22 cellular contexts compared by ENCODE assay signal in the genomic region with DNA sequence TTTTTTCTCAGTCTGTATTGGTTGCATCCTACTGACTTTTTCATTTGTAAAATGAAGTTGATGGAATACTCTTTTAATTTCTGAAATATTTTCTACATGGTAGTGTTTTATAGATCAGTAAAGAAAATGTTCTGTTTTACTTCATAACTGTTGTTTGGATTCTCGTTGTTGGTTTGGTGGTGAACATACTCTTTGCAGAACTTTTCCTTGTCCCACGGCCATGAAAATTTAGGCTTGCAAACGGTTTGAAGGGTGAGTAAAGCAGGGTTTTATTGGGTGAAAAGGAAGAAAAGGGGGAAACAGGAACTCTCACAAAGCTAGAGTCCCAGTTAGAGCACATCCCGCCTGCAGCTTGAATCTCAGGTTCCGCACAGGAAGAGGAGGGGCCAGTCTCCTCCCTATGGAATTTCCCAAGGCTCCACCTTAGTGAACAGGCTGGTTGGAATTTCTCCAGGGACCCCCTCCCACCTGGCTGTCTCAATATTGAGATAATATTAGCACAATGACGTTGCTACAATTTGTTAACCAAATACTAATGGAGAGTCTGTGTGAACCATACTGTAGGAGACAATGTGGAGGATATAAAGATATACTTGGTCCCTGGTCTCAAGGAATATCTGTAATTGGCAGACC. TPM values are rescaled to one million over a fixed set of nuclear protein-coding genes. Genes with fewer than 3 reads are reported as not detected.
DNase-seq lines count a peak whose midpoint lies in the region; ATAC-seq and TF ChIP-seq lines count a peak whose summit lies in the region.
"Had no signal": no experiment of that assay in that cellular context is flagged by ENCODE, and none has a peak within 500 bp of the region (broad histone marks: within the 10 kb centered on the region; RNA-seq: fewer than 3 reads in every experiment).

No MANE protein-coding gene starts in this region.

- H3K27ac ChIP-seq in HEK293 (ENCODE audit: extremely low read depth, low read depth, low read length) (no peak overlapping the region), neutrophil (peak overlapping the region; percentile 16)
- H3K27ac ChIP-seq: sigmoid colon, SJCRH30, transverse colon had no signal

- no peaks in the 10 kb centered on the region for H3K4me1 ChIP-seq in HEK293 (ENCODE audit: control insufficient read depth, insufficient read depth, low read length)
- peaks cover 28 to 42% of the 10 kb centered on the region in 2 experiments for H3K4me1 ChIP-seq in neutrophil (ENCODE audit: control insufficient read depth in 1 of 2, insufficient read depth in 1 of 2, low read depth in 1 of 2, low read length in 1 of 2)
- H3K4me1 ChIP-seq: SJCRH30 had no signal

- no peak for DNase-seq in activated naive CD4-positive, alpha-beta T cell treated with Interleukin-2 at 50 U/mL for 16 hours
- DNase-seq in NCI-H2029 (lab: John Stamatoyannopoulos, UW), result no peak
- no peak for DNase-seq in H7
- DNase-seq: activated CD4-positive, alpha-beta T cell treated with anti-CD3 and anti-CD28 coated beads for 48 hours; DND-41; foreskin fibroblast; immature natural killer cell; left lung; NCI-H1092; NCI-H187; NCI-H526 treated with DMSO at 0.1 percent for 48 hours; sigmoid colon; SJCRH30; transverse colon had no signal

- H3K36me3 Mint-ChIP-seq in activated naive CD4-positive, alpha-beta T cell treated with anti-CD3 and anti-CD28 coated beads, Interleukin-2, amount 50 U/mL, for 24 hours, result peaks cover 17% of the 10 kb centered on the region
- peaks cover 48% of the 10 kb centered on the region for H3K36me3 Mint-ChIP-seq in dendritic cell treated with granulocyte-macrophage colony-stimulating factor and Interleukin-4, amounts not matched to agents 40 ng/mL and 50 ng/mL, for 4 days (ENCODE audit: low read depth)

- POLR2A ChIA-PET in HEK293 (lab: Yijun Ruan, JAX), result no interaction called here

- H3K9me3 ChIP-seq in HEK293 (ENCODE audit: control insufficient read depth, insufficient read depth, low read depth, low read length) (no peaks in the 10 kb centered on the region), neutrophil (no peaks in the 10 kb centered on the region)
- H3K9me3 ChIP-seq: left lung, sigmoid colon, SJCRH30, transverse colon had no signal

- no peaks in the 10 kb centered on the region for H3K27me3 ChIP-seq in neutrophil
- no peaks in the 10 kb centered on the region for H3K27me3 ChIP-seq in H7 (ENCODE audit: control insufficient read depth, insufficient read depth, low read length)
- H3K27me3 ChIP-seq: left lung, sigmoid colon, SJCRH30, transverse colon had no signal

- intact Hi-C loops in dendritic cell treated with granulocyte-macrophage colony-stimulating factor and Interleukin-4, amounts not matched to agents 40 ng/mL and 50 ng/mL, for 4 days (cut with micrococcal nuclease), result no loop called here

- ATAC-seq in GM21381 (IDR thresholded peaks at IDR 0.05; ENCODE audit: unreplicated experiment), result no peak
- ATAC-seq: activated naive CD4-positive, alpha-beta T cell treated with anti-CD3 and anti-CD28 coated beads, Interleukin-2, amount 50 U/mL, for 72 hours; HCT116; left lung had no signal

- CTCF ChIA-PET in HEK293 (lab: Yijun Ruan, JAX), result no interaction called here

- H3K36me3 ChIP-seq in HEK293 (ENCODE audit: control insufficient read depth in 2 of 2, insufficient read depth in 1 of 2, low read length in 2 of 2), result peaks cover 0 to 26% of the 10 kb centered on the region in 2 experiments; a peak in 2 of 3 replicates
- peaks cover 11% of the 10 kb centered on the region for H3K36me3 ChIP-seq in neutrophil
- no peaks in the 10 kb centered on the region for H3K36me3 ChIP-seq in H7 (replicated peaks; ENCODE audit: control insufficient read depth, insufficient read depth, low read length)
- H3K36me3 ChIP-seq: transverse colon had no signal

- no peaks in the 10 kb centered on the region for H3K27me3 Mint-ChIP-seq in activated naive CD4-positive, alpha-beta T cell treated with anti-CD3 and anti-CD28 coated beads, Interleukin-2, amount 50 U/mL, for 24 hours
- no peaks in the 10 kb centered on the region for H3K27me3 Mint-ChIP-seq in dendritic cell treated with granulocyte-macrophage colony-stimulating factor and Interleukin-4, amounts not matched to agents 40 ng/mL and 50 ng/mL, for 4 days
- H3K27me3 Mint-ChIP-seq: progenitor cell of endocrine pancreas had no signal

- no peak overlapping the region for H3K4me3 ChIP-seq in HEK293 (ENCODE audit: low read depth, low read length)
- H3K4me3 ChIP-seq in neutrophil (ENCODE audit: low read depth in 1 of 2, low read length in 1 of 2), result no peak overlapping the region
- H3K4me3 ChIP-seq in H7 (ENCODE audit: insufficient read depth, low read depth, low read length), result no peak overlapping the region
- H3K4me3 ChIP-seq: left lung, sigmoid colon, SJCRH30, transverse colon had no signal

- no peaks in the 10 kb centered on the region for H3K9me3 Mint-ChIP-seq in activated naive CD4-positive, alpha-beta T cell treated with anti-CD3 and anti-CD28 coated beads, Interleukin-2, amount 50 U/mL, for 24 hours
- no peaks in the 10 kb centered on the region for H3K9me3 Mint-ChIP-seq in dendritic cell treated with granulocyte-macrophage colony-stimulating factor and Interleukin-4, amounts not matched to agents 40 ng/mL and 50 ng/mL, for 4 days
- H3K9me3 Mint-ChIP-seq: activated naive CD4-positive, alpha-beta T cell treated with anti-CD3 and anti-CD28 coated beads, Interleukin-2, amount 50 U/mL, for 72 hours; immature natural killer cell had no signal

- H3K4me1 Mint-ChIP-seq in activated naive CD4-positive, alpha-beta T cell treated with anti-CD3 and anti-CD28 coated beads, Interleukin-2, amount 50 U/mL, for 24 hours, result peaks cover 81% of the 10 kb centered on the region
- H3K4me1 Mint-ChIP-seq in dendritic cell treated with granulocyte-macrophage colony-stimulating factor and Interleukin-4, amounts not matched to agents 40 ng/mL and 50 ng/mL, for 4 days (ENCODE audit: low read depth), result peaks cover 74% of the 10 kb centered on the region

- H3K27ac Mint-ChIP-seq in activated naive CD4-positive, alpha-beta T cell treated with anti-CD3 and anti-CD28 coated beads, Interleukin-2, amount 50 U/mL, for 24 hours, result peak overlapping the region; percentile 63
- H3K27ac Mint-ChIP-seq in dendritic cell treated with granulocyte-macrophage colony-stimulating factor and Interleukin-4, amounts not matched to agents 40 ng/mL and 50 ng/mL, for 4 days, result peak overlapping the region; percentile 30
- H3K27ac Mint-ChIP-seq: activated naive CD4-positive, alpha-beta T cell treated with anti-CD3 and anti-CD28 coated beads, Interleukin-2, amount 50 U/mL, for 72 hours; progenitor cell of endocrine pancreas had no signal

- peak overlapping the region; percentile 37 for H3K4me3 Mint-ChIP-seq in activated naive CD4-positive, alpha-beta T cell treated with anti-CD3 and anti-CD28 coated beads, Interleukin-2, amount 50 U/mL, for 24 hours
- H3K4me3 Mint-ChIP-seq in dendritic cell treated with granulocyte-macrophage colony-stimulating factor and Interleukin-4, amounts not matched to agents 40 ng/mL and 50 ng/mL, for 4 days, result no peak overlapping the region

- TF ChIP-seq CTCF in HEK293 (tag by site-specific recombination; IDR thresholded peaks at IDR 0.05), result no peak
- no peak for TF ChIP-seq CTCF in neutrophil (IDR thresholded peaks at IDR 0.05)

TF ChIP-seq in HEK293, 187 proteins besides CTCF, POLR2A, EP300 and RAD21:
- TF ChIP-seq SETDB1 (IDR thresholded peaks at IDR 0.05; ENCODE audit: insufficient read length, low read length), result peak; percentile 62
- TF ChIP-seq, protein P1, sequence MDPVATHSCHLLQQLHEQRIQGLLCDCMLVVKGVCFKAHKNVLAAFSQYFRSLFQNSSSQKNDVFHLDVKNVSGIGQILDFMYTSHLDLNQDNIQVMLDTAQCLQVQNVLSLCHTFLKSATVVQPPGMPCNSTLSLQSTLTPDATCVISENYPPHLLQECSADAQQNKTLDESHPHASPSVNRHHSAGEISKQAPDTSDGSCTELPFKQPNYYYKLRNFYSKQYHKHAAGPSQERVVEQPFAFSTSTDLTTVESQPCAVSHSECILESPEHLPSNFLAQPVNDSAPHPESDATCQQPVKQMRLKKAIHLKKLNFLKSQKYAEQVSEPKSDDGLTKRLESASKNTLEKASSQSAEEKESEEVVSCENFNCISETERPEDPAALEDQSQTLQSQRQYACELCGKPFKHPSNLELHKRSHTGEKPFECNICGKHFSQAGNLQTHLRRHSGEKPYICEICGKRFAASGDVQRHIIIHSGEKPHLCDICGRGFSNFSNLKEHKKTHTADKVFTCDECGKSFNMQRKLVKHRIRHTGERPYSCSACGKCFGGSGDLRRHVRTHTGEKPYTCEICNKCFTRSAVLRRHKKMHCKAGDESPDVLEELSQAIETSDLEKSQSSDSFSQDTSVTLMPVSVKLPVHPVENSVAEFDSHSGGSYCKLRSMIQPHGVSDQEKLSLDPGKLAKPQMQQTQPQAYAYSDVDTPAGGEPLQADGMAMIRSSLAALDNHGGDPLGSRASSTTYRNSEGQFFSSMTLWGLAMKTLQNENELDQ (tag by site-specific recombination; IDR thresholded peaks at IDR 0.05; ENCODE audit: low read depth), result no peak

RNA-seq across cellular contexts. Expression of a gene that starts 5.6 kb away (rescaled TPM):
- total RNA-seq in H7 (2014; rRNA removed; shearing (Covaris generic)), result 74.4 and 84.6 TPM in 2 replicates
